Comparison of ENCODE assay signal across 8 cellular contexts in genomic region chr21:31785237-31786163, GRCh38. TPM values are rescaled to one million over a fixed set of nuclear protein-coding genes. Genes with fewer than 3 reads are reported as not detected.
DNase-seq lines count a peak whose midpoint lies in the region; ATAC-seq, FAIRE-seq and TF ChIP-seq lines count a peak whose summit lies in the region.
"Not testable (repeated sequence)": the region's sequence is repeated elsewhere in the genome, so short reads cannot be mapped to it uniquely, and the experiment has no call there.

No MANE protein-coding gene starts in this region.

- H3K4me1 ChIP-seq in right lobe of liver: not testable (repeated sequence)

- WGBS in right lobe of liver (ENCODE audit: insufficient coverage, low coverage, low lambda C conversion rate, missing lambda C conversion rate): 43% methylated on average over 10 of the region's 11 CpGs

- H3K4me3 ChIP-seq in epithelial cell of proximal tubule (ENCODE audit: low read depth, low read length); right lobe of liver: not testable (repeated sequence)

- not testable (repeated sequence) for H3K27ac ChIP-seq in RWPE1, right lobe of liver

- H3K4me1 Mint-ChIP-seq in activated T-cell treated with anti-CD3 and anti-CD28 coated beads, Interleukin-2, amount 50 U/mL, for 24 hours (ENCODE audit: low read depth): not testable (repeated sequence)

- not testable (repeated sequence) for H3K27ac Mint-ChIP-seq in activated T-cell treated with anti-CD3 and anti-CD28 coated beads, Interleukin-2, amount 50 U/mL, for 24 hours

- not testable (repeated sequence) for H3K4me3 Mint-ChIP-seq in activated T-cell treated with anti-CD3 and anti-CD28 coated beads, Interleukin-2, amount 50 U/mL, for 24 hours

- peak; percentile 46 for TF ChIP-seq CTCF in RWPE1 (conservative IDR thresholded peaks at IDR 0.05; ENCODE audit: low read depth)
- TF ChIP-seq CTCF in epithelial cell of proximal tubule (conservative IDR thresholded peaks at IDR 0.05; ENCODE audit: low read depth, low read length): peak; percentile 85
- peak; percentile 61 to 75 (median 69) for TF ChIP-seq CTCF in right lobe of liver (IDR thresholded peaks at IDR 0.05)

- ATAC-seq in right lobe of liver: peak; percentile 67 to 77 (median 72)

- H3K27me3 ChIP-seq in right lobe of liver: not testable (repeated sequence)

- DNase-seq in AG08395 (ENCODE audit: low spot score): peak; percentile 60
- not testable (repeated sequence) for DNase-seq in GM12892 (ENCODE audit: insufficient read length)
- peak; percentile 53 to 88 (median 86) for DNase-seq in NCI-H1417 (lab: John Stamatoyannopoulos, UW)
- DNase-seq in RWPE1 (ENCODE audit: low spot score): peak; percentile 26
- peak; percentile 32 for DNase-seq in activated T-cell treated with anti-CD3 and anti-CD28 coated beads, Interleukin-2, amount 50 U/mL, for 24 hours
- DNase-seq in epithelial cell of proximal tubule (ENCODE audit: low read depth): peak; percentile 32
- peak in 2 of 3 donors; percentile 32 to 63 for DNase-seq in right lobe of liver
- peak; percentile 1 to 32 (median 12) for DNase-seq in stimulated activated CD4-positive, alpha-beta T cell treated with anti-CD3 and anti-CD28 coated beads, Interleukin-1b, Interleukin-23, amount 100 ng/mL, for 24 hours (ENCODE audit: low read depth in 4 of 4, low spot score in 1 of 4)

- CTCF ChIA-PET in RWPE1 (lab: Yijun Ruan, JAX): interaction anchor here (0.5 to 1.2 kb wide), 16 partner anchors 12 to 1237 kb away, joined by 3 to 5 read pairs (median 3); no protein-coding TSS in a partner anchor

- not testable (repeated sequence) for H3K36me3 Mint-ChIP-seq in activated T-cell treated with anti-CD3 and anti-CD28 coated beads, Interleukin-2, amount 50 U/mL, for 24 hours (ENCODE audit: low read depth)

- not testable (repeated sequence) for H3K9me3 ChIP-seq in right lobe of liver

- H3K27me3 Mint-ChIP-seq in activated T-cell treated with anti-CD3 and anti-CD28 coated beads, Interleukin-2, amount 50 U/mL, for 24 hours: not testable (repeated sequence)

- intact Hi-C loops in right lobe of liver (cut with DNase I): loop anchor here (5.0 to 10.0 kb wide), 2 partner anchors 469 to 472 kb away; no protein-coding TSS in a partner anchor

- TF ChIP-seq POLR2A in GM12892 (IDR thresholded peaks at IDR 0.05; ENCODE audit: low read depth, low read length); right lobe of liver (IDR thresholded peaks at IDR 0.05): not testable (repeated sequence)

- FAIRE-seq in GM12892 (lab: Jason Lieb, UNC): peak; percentile 36

- H3K36me3 ChIP-seq in right lobe of liver: not testable (repeated sequence)

- POLR2A ChIA-PET in RWPE1 (lab: Yijun Ruan, JAX; ENCODE audit: low non-redundant PET): not testable (repeated sequence)

- H3K9me3 Mint-ChIP-seq in activated T-cell treated with anti-CD3 and anti-CD28 coated beads, Interleukin-2, amount 50 U/mL, for 24 hours: not testable (repeated sequence)

RNA-seq across cellular contexts. Expression of gene SCAF4, which starts 53.6 kb away (rescaled TPM):
- polyA plus RNA-seq in GM12892 (2012; ENCODE audit: missing spikeins): 16.6 TPM
- total RNA-seq in epithelial cell of proximal tubule (6.5 and 7.6 TPM in 2 replicates), right lobe of liver (10 to 100 TPM; 10.1 to 18.5 (median 13.7) TPM)
